Comparison of ENCODE assay signal across 22 cellular contexts in genomic region chr2:88637464-88637863, GRCh38. TPM values are rescaled to one million over a fixed set of nuclear protein-coding genes. Genes with fewer than 3 reads are reported as not detected.
DNase-seq lines count a peak whose midpoint lies in the region; ATAC-seq lines count a peak whose summit lies in the region.
"Had no signal": no experiment of that assay in that cellular context is flagged by ENCODE, and none has a peak within 500 bp of the region (broad histone marks: within the 10 kb centered on the region; RNA-seq: fewer than 3 reads in every experiment).

No MANE protein-coding gene starts in this region.

- H3K9me3 Mint-ChIP-seq in activated T-cell treated with anti-CD3 and anti-CD28 coated beads, Interleukin-2, amount 50 U/mL, for 72 hours, result peaks cover 5 to 8% of the 10 kb centered on the region in 2 donors
- H3K9me3 Mint-ChIP-seq in activated T-helper 1 cell treated with anti-CD3 and anti-CD28 coated beads, Interleukin-12 subunit alpha, Interleukin-12 subunit beta, Interleukin-2, Interleukin-4 antibody, amounts not matched to agents 30 ng/mL and 10 ng/mL and 1 ng/mL, durations not matched to agents 14 hours and 24 hours and 36 hours, result peaks cover 10% of the 10 kb centered on the region

- peaks cover 28% of the 10 kb centered on the region for H3K4me1 Mint-ChIP-seq in activated T-cell treated with anti-CD3 and anti-CD28 coated beads, Interleukin-2, amount 50 U/mL, for 72 hours (ENCODE audit: low read depth)
- H3K4me1 Mint-ChIP-seq in activated T-helper 1 cell treated with anti-CD3 and anti-CD28 coated beads, Interleukin-12 subunit alpha, Interleukin-12 subunit beta, Interleukin-2, Interleukin-4 antibody, amounts not matched to agents 30 ng/mL and 10 ng/mL and 1 ng/mL, durations not matched to agents 14 hours and 24 hours and 36 hours (ENCODE audit: low read depth), result peaks cover 56% of the 10 kb centered on the region
- H3K4me1 Mint-ChIP-seq: naive B cell had no signal

- intact Hi-C loops in activated T-helper 1 cell treated with anti-CD3 and anti-CD28 coated beads, Interleukin-12 subunit alpha, Interleukin-12 subunit beta, Interleukin-2, Interleukin-4 antibody, amounts not matched to agents 30 ng/mL and 10 ng/mL and 1 ng/mL, durations not matched to agents 14 hours and 24 hours and 36 hours (cut with micrococcal nuclease), result no loop called here

- no peaks in the 10 kb centered on the region for H3K27me3 Mint-ChIP-seq in activated T-cell treated with anti-CD3 and anti-CD28 coated beads, Interleukin-2, amount 50 U/mL, for 72 hours (ENCODE audit: low read depth)
- H3K27me3 Mint-ChIP-seq in activated T-helper 1 cell treated with anti-CD3 and anti-CD28 coated beads, Interleukin-12 subunit alpha, Interleukin-12 subunit beta, Interleukin-2, Interleukin-4 antibody, amounts not matched to agents 30 ng/mL and 10 ng/mL and 1 ng/mL, durations not matched to agents 14 hours and 24 hours and 36 hours (ENCODE audit: insufficient read depth), result no peaks in the 10 kb centered on the region
- H3K27me3 Mint-ChIP-seq: activated CD8-positive, alpha-beta memory T cell treated with anti-CD3 and anti-CD28 coated beads, Interleukin-2, amount 10 ng/mL, durations not matched to agents 7 days and 5 days had no signal

- peaks cover 4 to 7% of the 10 kb centered on the region in 2 donors for H3K36me3 Mint-ChIP-seq in activated T-cell treated with anti-CD3 and anti-CD28 coated beads, Interleukin-2, amount 50 U/mL, for 72 hours (ENCODE audit: insufficient read depth in 2 of 2)
- peaks cover 5% of the 10 kb centered on the region for H3K36me3 Mint-ChIP-seq in activated T-helper 1 cell treated with anti-CD3 and anti-CD28 coated beads, Interleukin-12 subunit alpha, Interleukin-12 subunit beta, Interleukin-2, Interleukin-4 antibody, amounts not matched to agents 30 ng/mL and 10 ng/mL and 1 ng/mL, durations not matched to agents 14 hours and 24 hours and 36 hours (ENCODE audit: low read depth)

- DNase-seq in activated T-cell treated with anti-CD3 and anti-CD28 coated beads, Interleukin-2, amount 50 U/mL, for 72 hours, result no peak
- DNase-seq in activated T-cell treated with anti-CD3 and anti-CD28 coated beads for 4 hours, result no peak
- DNase-seq in activated T-helper 1 cell treated with anti-CD3 and anti-CD28 coated beads, Interleukin-12 subunit alpha, Interleukin-12 subunit beta, Interleukin-2, Interleukin-4 antibody, amounts not matched to agents 30 ng/mL and 10 ng/mL and 1 ng/mL, durations not matched to agents 14 hours and 24 hours and 36 hours (ENCODE audit: low spot score), result no peak
- DNase-seq in iris pigment epithelial cell (ENCODE audit: low read depth), result peak; percentile 14
- no peak for DNase-seq in SIG-M5 (lab: John Stamatoyannopoulos, UW)
- no peak for DNase-seq in NCI-H510A (lab: John Stamatoyannopoulos, UW)
- DNase-seq: ACHN; activated CD4-positive, alpha-beta T cell treated with anti-CD3 and anti-CD28 coated beads for 48 hours; activated effector memory CD4-positive, alpha-beta T cell treated with anti-CD3 and anti-CD28 coated beads, Interleukin-2, amount 50 U/mL, for 16 hours; brain microvascular endothelial cell; Kasumi-1; left ventricle myocardium inferior; naive B cell; NCI-H1048; NCI-H1694 treated with DMSO at 0.1 percent for 48 hours; NCI-H2171 treated with DMSO at 0.1 percent for 48 hours; NCI-H748 treated with DMSO at 0.1 percent for 48 hours; stomach; tibial artery had no signal

- H3K4me3 Mint-ChIP-seq in activated T-cell treated with anti-CD3 and anti-CD28 coated beads, Interleukin-2, amount 50 U/mL, for 72 hours, result peak overlapping the region in 1 of 2 donors; percentile 67
- no peak overlapping the region for H3K4me3 Mint-ChIP-seq in activated T-helper 1 cell treated with anti-CD3 and anti-CD28 coated beads, Interleukin-12 subunit alpha, Interleukin-12 subunit beta, Interleukin-2, Interleukin-4 antibody, amounts not matched to agents 30 ng/mL and 10 ng/mL and 1 ng/mL, durations not matched to agents 14 hours and 24 hours and 36 hours
- H3K4me3 Mint-ChIP-seq: naive B cell had no signal

- peak overlapping the region; percentile 27 for H3K27ac Mint-ChIP-seq in activated T-cell treated with anti-CD3 and anti-CD28 coated beads, Interleukin-2, amount 50 U/mL, for 72 hours
- peak overlapping the region; percentile 82 for H3K27ac Mint-ChIP-seq in activated T-helper 1 cell treated with anti-CD3 and anti-CD28 coated beads, Interleukin-12 subunit alpha, Interleukin-12 subunit beta, Interleukin-2, Interleukin-4 antibody, amounts not matched to agents 30 ng/mL and 10 ng/mL and 1 ng/mL, durations not matched to agents 14 hours and 24 hours and 36 hours
- H3K27ac Mint-ChIP-seq: naive B cell had no signal

- ATAC-seq in activated T-cell treated with anti-CD3 and anti-CD28 coated beads, Interleukin-2, amount 50 U/mL, for 72 hours (replicated peaks in 1 of 2), result peak; percentile 33 to 44
- no peak for ATAC-seq in GM18873 (IDR thresholded peaks at IDR 0.05; ENCODE audit: low FRiP score, unreplicated experiment)
- ATAC-seq: activated CD8-positive, alpha-beta memory T cell treated with anti-CD3 and anti-CD28 coated beads, Interleukin-2, amount 10 ng/mL, durations not matched to agents 7 days and 5 days; gastroesophageal sphincter had no signal

RNA-seq across cellular contexts. Expression of gene EIF2AK3, which starts 10.2 kb away (rescaled TPM):
- 10 to 100 TPM; 21.6 to 21.8 TPM for total RNA-seq in activated T-cell treated with anti-CD3 and anti-CD28 coated beads, Interleukin-2, amount 50 U/mL, for 72 hours
- 28.7 and 29.6 TPM in 2 replicates for total RNA-seq in activated T-helper 1 cell treated with anti-CD3 and anti-CD28 coated beads, Interleukin-12 subunit alpha, Interleukin-12 subunit beta, Interleukin-2, Interleukin-4 antibody, amounts not matched to agents 30 ng/mL and 10 ng/mL and 1 ng/mL, durations not matched to agents 14 hours and 24 hours and 36 hours

RNA-seq across cellular contexts. Expression of gene RPIA, which starts 54.0 kb away (rescaled TPM):
- 10 to 100 TPM; 32.3 to 43.8 TPM for total RNA-seq in activated T-cell treated with anti-CD3 and anti-CD28 coated beads, Interleukin-2, amount 50 U/mL, for 72 hours
- total RNA-seq in activated T-helper 1 cell treated with anti-CD3 and anti-CD28 coated beads, Interleukin-12 subunit alpha, Interleukin-12 subunit beta, Interleukin-2, Interleukin-4 antibody, amounts not matched to agents 30 ng/mL and 10 ng/mL and 1 ng/mL, durations not matched to agents 14 hours and 24 hours and 36 hours, result 79.1 and 83.1 TPM in 2 replicates
